ENCODE assay signal across 10 cellular contexts in the genomic region with DNA sequence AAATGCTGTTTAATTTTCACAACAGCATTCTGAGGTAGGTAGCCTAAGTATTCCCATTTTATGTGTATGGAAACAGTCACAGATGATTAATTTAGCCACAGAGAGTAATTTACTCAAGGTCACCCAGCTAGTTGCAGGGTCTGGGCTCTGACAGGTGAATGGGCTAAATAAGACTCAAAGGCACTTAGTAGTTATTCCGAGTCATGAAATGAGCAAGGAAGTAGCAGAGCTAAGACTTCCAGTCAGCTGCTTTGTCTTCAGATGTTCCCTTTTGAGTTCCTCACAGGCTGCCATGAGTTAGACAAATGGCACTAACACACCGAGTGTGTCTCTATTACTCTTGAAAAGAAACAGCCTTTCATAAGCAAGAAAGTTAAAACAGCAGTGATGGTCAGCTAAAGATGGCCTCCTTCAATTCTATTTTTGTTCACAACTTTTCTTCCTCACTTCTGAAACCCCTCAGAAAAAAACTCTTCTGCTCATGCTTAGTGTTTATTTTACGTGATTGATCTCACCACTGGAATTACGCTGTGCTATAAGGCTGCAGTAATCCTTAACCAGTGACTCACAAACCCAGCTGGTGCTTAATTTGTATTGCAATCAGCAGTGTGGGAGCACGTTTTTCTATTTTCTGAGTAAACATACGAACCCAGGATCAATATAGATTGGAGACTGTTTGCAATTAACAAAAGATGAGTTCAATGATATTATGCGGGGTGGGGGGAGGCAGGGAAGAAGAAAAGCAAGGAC.
A peak's percentile ranks its signal among the peaks of the same experiment; 100 is the strongest.
DNase-seq lines count a peak whose midpoint lies in the region; ATAC-seq and TF ChIP-seq lines count a peak whose summit lies in the region.
"Had no signal": no experiment of that assay in that cellular context is flagged by ENCODE, and none has a peak within 500 bp of the region (broad histone marks: within the 10 kb centered on the region; RNA-seq: fewer than 3 reads in every experiment).

No MANE protein-coding gene starts in this region.

- ATAC-seq in activated T-cell treated with anti-CD3 and anti-CD28 coated beads, Interleukin-2, amount 50 U/mL, for 72 hours (replicated peaks in 1 of 2): no peak
- ATAC-seq: right cardiac atrium had no signal

- H3K9me3 Mint-ChIP-seq in nephron progenitor cell: no peaks in the 10 kb centered on the region
- peaks cover 3% of the 10 kb centered on the region in 2 donors for H3K9me3 Mint-ChIP-seq in activated T-cell treated with anti-CD3 and anti-CD28 coated beads, Interleukin-2, amount 50 U/mL, for 72 hours

- no peaks in the 10 kb centered on the region for H3K9me3 ChIP-seq in MG63

- peaks cover 42% of the 10 kb centered on the region for H3K4me1 Mint-ChIP-seq in nephron progenitor cell
- no peaks in the 10 kb centered on the region for H3K4me1 Mint-ChIP-seq in activated T-cell treated with anti-CD3 and anti-CD28 coated beads, Interleukin-2, amount 50 U/mL, for 72 hours (ENCODE audit: low read depth)

- no peak overlapping the region for H3K4me3 Mint-ChIP-seq in nephron progenitor cell
- no peak overlapping the region for H3K4me3 Mint-ChIP-seq in activated T-cell treated with anti-CD3 and anti-CD28 coated beads, Interleukin-2, amount 50 U/mL, for 72 hours

- no peak overlapping the region for H3K4me3 ChIP-seq in MG63
- no peak overlapping the region for H3K4me3 ChIP-seq in choroid plexus epithelial cell (ENCODE audit: low read depth, low read length)

- DNase-seq in Caki2 (ENCODE audit: low read depth) (peak; percentile 34), MG63 (peak; percentile 11), choroid plexus epithelial cell (ENCODE audit: low read depth) (peak; percentile 93), nephron progenitor cell (no peak), AML-193 (lab: John Stamatoyannopoulos, UW) (no peak), middle frontal gyrus (ENCODE audit: extremely low spot score, low spot score) (no peak), GM10266 (ENCODE audit: extremely low spot score) (no peak)
- DNase-seq in activated T-cell treated with anti-CD3 and anti-CD28 coated beads, Interleukin-2, amount 50 U/mL, for 72 hours: no peak
- DNase-seq: NCI-H1048, right cardiac atrium had no signal

- no peaks in the 10 kb centered on the region for H3K27me3 ChIP-seq in MG63

- in situ Hi-C loops in Caki2 (cut with HindIII; ENCODE audit: low pct_unique_long_range_greater_than_20kb, low sequenced_read_pairs): no loop called here

- TF ChIP-seq CTCF in choroid plexus epithelial cell (conservative IDR thresholded peaks at IDR 0.05; ENCODE audit: low read depth, low read length): no peak
- TF ChIP-seq CTCF in nephron progenitor cell (IDR thresholded peaks at IDR 0.05): no peak
- TF ChIP-seq CTCF in GM10266 (IDR thresholded peaks at IDR 0.05; ENCODE audit: control insufficient read depth, insufficient read depth, low read depth, missing control alignments): no peak

- H3K27me3 Mint-ChIP-seq in nephron progenitor cell (ENCODE audit: low read depth, poor library complexity): no peaks in the 10 kb centered on the region
- H3K27me3 Mint-ChIP-seq in activated T-cell treated with anti-CD3 and anti-CD28 coated beads, Interleukin-2, amount 50 U/mL, for 72 hours (ENCODE audit: low read depth): no peaks in the 10 kb centered on the region

- peak overlapping the region; percentile 57 for H3K27ac Mint-ChIP-seq in nephron progenitor cell
- H3K27ac Mint-ChIP-seq in activated T-cell treated with anti-CD3 and anti-CD28 coated beads, Interleukin-2, amount 50 U/mL, for 72 hours: no peak overlapping the region

- no peaks in the 10 kb centered on the region for H3K36me3 ChIP-seq in MG63

- H3K36me3 Mint-ChIP-seq in nephron progenitor cell (ENCODE audit: low read depth): no peaks in the 10 kb centered on the region
- H3K36me3 Mint-ChIP-seq in activated T-cell treated with anti-CD3 and anti-CD28 coated beads, Interleukin-2, amount 50 U/mL, for 72 hours (ENCODE audit: insufficient read depth in 2 of 2): no peaks in the 10 kb centered on the region

Comparison
In these comparisons a context has a peak if more than half of its experiments do, and no peak if none do; other contexts are left out.
1. DNase-seq: peak in Caki2 (single experiment), MG63 (single experiment) and choroid plexus epithelial cell (single experiment); none in nephron progenitor cell (single experiment), activated T-cell treated with anti-CD3 and anti-CD28 coated beads, Interleukin-2, amount 50 U/mL, for 72 hours (0 of 2), AML-193 (0 of 2), middle frontal gyrus (single experiment) and GM10266 (single experiment).